In genomic region chr20:63846938-63847373, GRCh38 we compare ENCODE assay signal across 1 cellular context.
TF ChIP-seq lines count a peak whose summit lies in the region.

No MANE protein-coding gene starts in this region.

TF ChIP-seq in K562, 482 proteins besides CTCF, POLR2A, EP300 and RAD21 (continued from another document):
- no peak for TF ChIP-seq ZHX1 (conservative IDR thresholded peaks at IDR 0.05; ENCODE audit: low read length)
- TF ChIP-seq KLF16 (IDR thresholded peaks at IDR 0.05) = no peak
- no peak for TF ChIP-seq CBX5 (IDR thresholded peaks at IDR 0.05; ENCODE audit: borderline replicate concordance, low read depth)
- no peak for TF ChIP-seq SRF (CRISPR knock-in tag; IDR thresholded peaks at IDR 0.05)
- no peak for TF ChIP-seq MYNN (IDR thresholded peaks at IDR 0.05)
- no peak for TF ChIP-seq MYNN (CRISPR knock-in tag; IDR thresholded peaks at IDR 0.05)
- TF ChIP-seq ZNF445 (CRISPR knock-in tag; IDR thresholded peaks at IDR 0.05; ENCODE audit: low read depth) = no peak
- TF ChIP-seq GTF2B (IDR thresholded peaks at IDR 0.05; ENCODE audit: extremely low read depth, insufficient read length) = no peak
- TF ChIP-seq XRCC4 (IDR thresholded peaks at IDR 0.05; ENCODE audit: extremely low read depth, insufficient read depth, insufficient read length) = no peak
- no peak for TF ChIP-seq ZKSCAN8 (CRISPR knock-in tag; IDR thresholded peaks at IDR 0.05)
- no peak for TF ChIP-seq POLR3G (IDR thresholded peaks at IDR 0.05; ENCODE audit: extremely low read depth, insufficient read length, insufficient replicate concordance)
- no peak for TF ChIP-seq ZNF696 (CRISPR knock-in tag; conservative IDR thresholded peaks at IDR 0.05)
- TF ChIP-seq KLF10 (CRISPR knock-in tag; IDR thresholded peaks at IDR 0.05) = no peak
- TF ChIP-seq SNAPC5 (CRISPR knock-in tag; IDR thresholded peaks at IDR 0.05) = no peak
- TF ChIP-seq VEZF1 (CRISPR knock-in tag; IDR thresholded peaks at IDR 0.05) = no peak
- no peak for TF ChIP-seq SMC3 (conservative IDR thresholded peaks at IDR 0.05; ENCODE audit: insufficient read depth, low read depth, low read length)
- no peak for TF ChIP-seq STAT6 (CRISPR knock-in tag; IDR thresholded peaks at IDR 0.05)
- TF ChIP-seq ID3 (CRISPR knock-in tag; IDR thresholded peaks at IDR 0.05) = no peak
- TF ChIP-seq ID3 (tag; IDR thresholded peaks at IDR 0.05) = no peak
- no peak for TF ChIP-seq NFYB (IDR thresholded peaks at IDR 0.05; ENCODE audit: extremely low read depth, insufficient read length)
- peak; percentile 38; the same call in 1 of the 2 replicates for TF ChIP-seq SMARCE1 (IDR thresholded peaks at IDR 0.05)
- no peak for TF ChIP-seq PPARD (CRISPR knock-in tag; IDR thresholded peaks at IDR 0.05)
- no peak for TF ChIP-seq FOS (IDR thresholded peaks at IDR 0.05; ENCODE audit: extremely low read depth, insufficient read length)
- no peak for TF ChIP-seq ZNF174 (CRISPR knock-in tag; IDR thresholded peaks at IDR 0.05)
- TF ChIP-seq HDAC2 (IDR thresholded peaks at IDR 0.05) = no peak
- no peak for TF ChIP-seq CREB1 (IDR thresholded peaks at IDR 0.05)
- no peak for TF ChIP-seq CREB1 (CRISPR knock-in tag; IDR thresholded peaks at IDR 0.05)
- TF ChIP-seq CREBBP (IDR thresholded peaks at IDR 0.05; ENCODE audit: low read depth, low read length) = no peak
- no peak for TF ChIP-seq TCFL5 (CRISPR knock-in tag; conservative IDR thresholded peaks at IDR 0.05)
- peak; percentile 99 for TF ChIP-seq HDGF (IDR thresholded peaks at IDR 0.05)
- no peak for TF ChIP-seq SMAD2 (IDR thresholded peaks at IDR 0.05; ENCODE audit: low read depth, low read length)
- TF ChIP-seq CEBPZ (IDR thresholded peaks at IDR 0.05; ENCODE audit: borderline replicate concordance, low read depth, low read length) = no peak
- no peak for TF ChIP-seq BRCA1 (IDR thresholded peaks at IDR 0.05)
- no peak for TF ChIP-seq BRCA1 (CRISPR knock-in tag; IDR thresholded peaks at IDR 0.05)
- TF ChIP-seq NCOA2 (IDR thresholded peaks at IDR 0.05; ENCODE audit: partially characterized antibody in 2 of 2) = no peak
- TF ChIP-seq TSHZ1 (CRISPR knock-in tag; IDR thresholded peaks at IDR 0.05) = no peak
- TF ChIP-seq ATF4 (CRISPR knock-in tag; IDR thresholded peaks at IDR 0.05) = no peak
- TF ChIP-seq ZNF384 (IDR thresholded peaks at IDR 0.05; ENCODE audit: low read depth, low read length) = no peak
- no peak for TF ChIP-seq REST (CRISPR knock-in tag; IDR thresholded peaks at IDR 0.05; ENCODE audit: low read depth)
